1 cellular context compared by ENCODE assay signal in the genomic region with DNA sequence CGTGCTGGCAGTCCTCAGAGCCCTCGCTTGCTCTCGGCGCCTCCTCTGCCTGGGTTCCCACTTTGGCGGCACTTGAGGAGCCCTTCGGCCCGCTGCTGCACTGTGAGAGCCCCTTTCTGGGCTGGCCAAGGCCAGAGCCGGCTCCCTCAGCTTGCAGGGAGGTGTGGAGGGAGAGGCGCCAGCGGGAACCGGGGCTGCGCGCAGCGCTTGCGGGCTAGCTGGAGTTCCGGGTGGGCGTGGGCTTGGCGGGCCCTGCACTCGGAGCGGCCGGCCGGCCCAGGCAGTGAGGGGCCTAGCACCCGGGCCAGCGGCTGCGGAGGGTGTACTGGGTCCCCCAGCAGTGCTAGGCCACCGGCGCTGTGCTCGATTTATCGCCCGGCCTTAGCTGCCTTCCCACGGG.
DNase-seq lines count a peak whose midpoint lies in the region; ATAC-seq and TF ChIP-seq lines count a peak whose summit lies in the region.
"Not testable (repeated sequence)": the region's sequence is repeated elsewhere in the genome, so short reads cannot be mapped to it uniquely, and the experiment has no call there.

No MANE protein-coding gene starts in this region.

- not testable (repeated sequence) for H3K27ac Mint-ChIP-seq in GM23338

- not testable (repeated sequence) for TF ChIP-seq CTCF in GM23338 (conservative IDR thresholded peaks at IDR 0.05; ENCODE audit: low read depth in 2 of 2)

- peak overlapping the region; percentile 56; the same call in 1 of the 2 replicates for H2AFZ ChIP-seq in GM23338

- H3K4me1 ChIP-seq in GM23338 (ENCODE audit: insufficient read depth), result not testable (repeated sequence)

- not testable (repeated sequence) for H3K27ac ChIP-seq in GM23338 (ENCODE audit: low read depth)

- H3K36me3 ChIP-seq in GM23338 (ENCODE audit: insufficient read depth), result not testable (repeated sequence)

- H3K9me2 ChIP-seq in GM23338 (ENCODE audit: insufficient read depth), result not testable (repeated sequence)

- not testable (repeated sequence) for H3K79me2 ChIP-seq in GM23338 (replicated peaks; ENCODE audit: insufficient read depth)

- H4K20me1 ChIP-seq in GM23338 (replicated peaks; ENCODE audit: insufficient read depth), result not testable (repeated sequence)

- H3K27me3 ChIP-seq in GM23338 (ENCODE audit: insufficient read depth), result not testable (repeated sequence)

- not testable (repeated sequence) for H3F3A ChIP-seq in GM23338 (replicated peaks; ENCODE audit: low read depth)

- not testable (repeated sequence) for H3K27me3 Mint-ChIP-seq in GM23338 (ENCODE audit: insufficient read depth, low read depth, poor library complexity)

- H3K4me2 ChIP-seq in GM23338, result not testable (repeated sequence)

- ATAC-seq in GM23338, result not testable (repeated sequence)

- H3K4me3 ChIP-seq in GM23338, result not testable (repeated sequence)

- not testable (repeated sequence) for H3K4me3 Mint-ChIP-seq in GM23338

- not testable (repeated sequence) for H3K36me3 Mint-ChIP-seq in GM23338 (ENCODE audit: low read depth)

- H3K9me3 Mint-ChIP-seq in GM23338, result not testable (repeated sequence)

- not testable (repeated sequence) for H3K4me1 Mint-ChIP-seq in GM23338

- DNase-seq in GM23338 (ENCODE audit: low spot score), result not testable (repeated sequence)
